ENCODE assay signal across 18 cellular contexts in the genomic region with DNA sequence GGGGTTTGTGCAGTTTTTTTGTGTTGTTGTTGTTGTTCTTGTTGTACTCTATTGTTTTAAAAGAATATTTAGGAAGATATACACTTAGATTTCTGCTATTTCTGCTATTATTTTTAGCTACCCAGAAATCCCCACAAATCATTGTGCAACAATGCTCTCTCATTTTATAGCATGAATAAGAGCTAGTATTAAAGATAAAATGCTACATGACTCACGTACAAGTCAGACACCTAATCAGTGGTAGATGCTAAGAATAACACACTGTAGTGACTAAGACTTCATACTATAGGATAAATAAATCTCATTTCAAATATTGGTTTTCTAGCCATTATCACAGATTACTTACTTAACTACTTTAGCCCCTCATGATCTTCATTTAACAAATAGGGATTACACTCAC.
DNase-seq lines count a peak whose midpoint lies in the region; ATAC-seq, FAIRE-seq and TF ChIP-seq lines count a peak whose summit lies in the region.
"Had no signal": no experiment of that assay in that cellular context is flagged by ENCODE, and none has a peak within 500 bp of the region (broad histone marks: within the 10 kb centered on the region; RNA-seq: fewer than 3 reads in every experiment).

No MANE protein-coding gene starts in this region.

- in situ Hi-C loops in astrocyte of the cerebellum (cut with HindIII; ENCODE audit: low sequenced_read_pairs) (no loop called here), KBM-7 (cut with MboI; ENCODE audit: low pct_unique_long_range_greater_than_20kb, low sequenced_read_pairs) (no loop called here)

- H3K36me3 Mint-ChIP-seq in T-cell = no peaks in the 10 kb centered on the region

- no peak for TF ChIP-seq CTCF in HFF-Myc (IDR thresholded peaks at IDR 0.05; ENCODE audit: low read depth, low read length, missing control alignments)
- no peak for TF ChIP-seq CTCF in astrocyte of the cerebellum (IDR thresholded peaks at IDR 0.05; ENCODE audit: low read depth, low read length, missing control alignments)
- TF ChIP-seq CTCF in foreskin fibroblast (IDR thresholded peaks at IDR 0.05; ENCODE audit: low read depth, low read length) = no peak
- TF ChIP-seq CTCF in spleen (IDR thresholded peaks at IDR 0.05 in 8 of 11, conservative IDR thresholded peaks at IDR 0.05 in 3 of 11) = no peak

- intact Hi-C loops in spleen (cut with DNase I; ENCODE audit: low total_unique reads) = no loop called here

- peaks cover 3 to 17% (median 6%) of the 10 kb centered on the region in 3 donors for H3K9me3 Mint-ChIP-seq in T-cell

- no peak overlapping the region for H3K4me3 Mint-ChIP-seq in T-cell
- H3K4me3 Mint-ChIP-seq: nephron progenitor cell had no signal

- H3K27ac Mint-ChIP-seq in T-cell = no peak overlapping the region
- H3K27ac Mint-ChIP-seq: nephron progenitor cell had no signal

- no peak for TF ChIP-seq POLR2A in spleen (IDR thresholded peaks at IDR 0.05)

- DNase-seq in A172 (ENCODE audit: low spot score) = peak; percentile 87
- DNase-seq in HFF-Myc (ENCODE audit: extremely low read depth, low read depth) = peak; percentile 6
- DNase-seq in astrocyte of the cerebellum (ENCODE audit: low read depth) = peak; percentile 26
- DNase-seq in foreskin fibroblast = peak; percentile 37 to 76
- DNase-seq in T-cell = no peak
- no peak for DNase-seq in spleen
- DNase-seq in KBM-7 = no peak
- DNase-seq in GM19239 (ENCODE audit: insufficient read length, low spot score) = no peak
- DNase-seq: activated gamma-delta T cell treated with Interleukin-2 at 50 U/mL for 16 hours; Calu3; lower lobe of right lung; NCI-H1092; nephron progenitor cell; sigmoid colon; stimulated activated naive CD8-positive, alpha-beta T cell treated with anti-CD3 and anti-CD28 coated beads, Interleukin-15, Interleukin-2, amounts not matched to agents 100 U/mL and 50 U/mL, for 24 hours; WERI-Rb-1 had no signal

- H3K36me3 ChIP-seq in spleen = no peaks in the 10 kb centered on the region
- H3K36me3 ChIP-seq: lower lobe of right lung, sigmoid colon, WERI-Rb-1 had no signal

- H3K4me1 Mint-ChIP-seq in T-cell = peaks cover 0 to 6% (median 0%) of the 10 kb centered on the region in 3 donors
- H3K4me1 Mint-ChIP-seq: nephron progenitor cell had no signal

- H3K27ac ChIP-seq in spleen = no peak overlapping the region
- H3K27ac ChIP-seq: A549, lower lobe of right lung, sigmoid colon, WERI-Rb-1 had no signal

- no peak for FAIRE-seq in GM19239 (lab: Jason Lieb, UNC)
- FAIRE-seq: A549, endometrium had no signal

- H3K27me3 Mint-ChIP-seq in T-cell = no peaks in the 10 kb centered on the region

- POLR2A ChIA-PET in T-cell (lab: Charles Lee) = no interaction called here

- ATAC-seq in T-cell (replicated peaks in 1 of 4) = no peak
- ATAC-seq: A549; lower lobe of right lung; stimulated activated naive CD8-positive, alpha-beta T cell treated with anti-CD3 and anti-CD28 coated beads, Interleukin-15, Interleukin-2, amounts not matched to agents 100 U/mL and 50 U/mL, for 24 hours had no signal

- H3K9me3 ChIP-seq in spleen = no peaks in the 10 kb centered on the region
- H3K9me3 ChIP-seq: A549, lower lobe of right lung, sigmoid colon had no signal

- H3K27me3 ChIP-seq in spleen (replicated peaks in 1 of 7) = no peaks in the 10 kb centered on the region
- H3K27me3 ChIP-seq: sigmoid colon had no signal

- CTCF ChIA-PET in T-cell (lab: Charles Lee) = no interaction called here

- H3K4me3 ChIP-seq in HFF-Myc (replicated peaks; ENCODE audit: low read depth, low read length) (no peak overlapping the region), astrocyte of the cerebellum (ENCODE audit: low read depth, low read length) (no peak overlapping the region), foreskin fibroblast (ENCODE audit: low read depth in 1 of 2, low read length in 2 of 2) (no peak overlapping the region), spleen (no peak overlapping the region)
- H3K4me3 ChIP-seq: A549, lower lobe of right lung, sigmoid colon had no signal

- H3K4me1 ChIP-seq in spleen = no peaks in the 10 kb centered on the region
- H3K4me1 ChIP-seq: A549, lower lobe of right lung, sigmoid colon had no signal

- 71 to 88% (median 80%) methylated on average over 1 of the region's 1 CpG for WGBS in spleen, 5 donors

Comparison
In these comparisons a context has a peak if more than half of its experiments do, and no peak if none do; other contexts are left out.
1. DNase-seq: peak in A172 (single experiment), HFF-Myc (single experiment), astrocyte of the cerebellum (single experiment) and foreskin fibroblast (2 of 2); none in T-cell (0 of 34), spleen (single experiment), KBM-7 (single experiment) and GM19239 (single experiment).